In genomic region chr12:104470521-104470920, GRCh38 we compare ENCODE assay signal across 21 cellular contexts. TPM values are rescaled to one million over a fixed set of nuclear protein-coding genes. Genes with fewer than 3 reads are reported as not detected.
DNase-seq lines count a peak whose midpoint lies in the region; ATAC-seq, FAIRE-seq and TF ChIP-seq lines count a peak whose summit lies in the region.
"Had no signal": no experiment of that assay in that cellular context is flagged by ENCODE, and none has a peak within 500 bp of the region (broad histone marks: within the 10 kb centered on the region; RNA-seq: fewer than 3 reads in every experiment).

No MANE protein-coding gene starts in this region.

- H3K36me3 Mint-ChIP-seq in activated naive CD4-positive, alpha-beta T cell treated with anti-CD3 and anti-CD28 coated beads, Interleukin-2, amount 10 ng/mL, durations not matched to agents 7 days and 5 days = peaks cover 53% of the 10 kb centered on the region
- peaks cover 36% of the 10 kb centered on the region for H3K36me3 Mint-ChIP-seq in stimulated activated memory B cell treated with anti-CD40 and anti-IgM and Interleukin-4, amounts not matched to agents 10 μg/mL and 1 μg/mL and 100 μg/mL, for 72 hours

- peaks cover 88% of the 10 kb centered on the region for H3K4me1 Mint-ChIP-seq in activated naive CD4-positive, alpha-beta T cell treated with anti-CD3 and anti-CD28 coated beads, Interleukin-2, amount 10 ng/mL, durations not matched to agents 7 days and 5 days
- H3K4me1 Mint-ChIP-seq in stimulated activated memory B cell treated with anti-CD40 and anti-IgM and Interleukin-4, amounts not matched to agents 10 μg/mL and 1 μg/mL and 100 μg/mL, for 72 hours = peaks cover 84% of the 10 kb centered on the region

- H4K20me1 ChIP-seq in DND-41 (ENCODE audit: insufficient read depth, low read length) (peaks cover 14% of the 10 kb centered on the region), K562 (replicated peaks; ENCODE audit: control insufficient read depth, insufficient read depth, low read length) (no peaks in the 10 kb centered on the region)

- in situ Hi-C loops in K562 (cut with MboI) = no loop called here

- no peaks in the 10 kb centered on the region for H3K27me3 Mint-ChIP-seq in activated naive CD4-positive, alpha-beta T cell treated with anti-CD3 and anti-CD28 coated beads, Interleukin-2, amount 10 ng/mL, durations not matched to agents 7 days and 5 days
- no peaks in the 10 kb centered on the region for H3K27me3 Mint-ChIP-seq in stimulated activated memory B cell treated with anti-CD40 and anti-IgM and Interleukin-4, amounts not matched to agents 10 μg/mL and 1 μg/mL and 100 μg/mL, for 72 hours

- H3K27ac ChIP-seq in DND-41 (ENCODE audit: low read length) (peak overlapping the region; percentile 89), K562 (ENCODE audit: extremely low read depth, low read depth, low read length) (no peak overlapping the region)

- peaks cover 9% of the 10 kb centered on the region for H3K9me3 Mint-ChIP-seq in activated naive CD4-positive, alpha-beta T cell treated with anti-CD3 and anti-CD28 coated beads, Interleukin-2, amount 10 ng/mL, durations not matched to agents 7 days and 5 days
- H3K9me3 Mint-ChIP-seq in stimulated activated memory B cell treated with anti-CD40 and anti-IgM and Interleukin-4, amounts not matched to agents 10 μg/mL and 1 μg/mL and 100 μg/mL, for 72 hours = no peaks in the 10 kb centered on the region

- ATAC-seq in DND-41 (ENCODE audit: insufficient read depth, low read depth) (no peak), K562 (no peak), GM21528 (IDR thresholded peaks at IDR 0.05; ENCODE audit: low FRiP score, unreplicated experiment) (no peak)
- no peak for ATAC-seq in stimulated activated memory B cell treated with anti-CD40 and anti-IgM and Interleukin-4, amounts not matched to agents 10 μg/mL and 1 μg/mL and 100 μg/mL, for 72 hours

- H3K9me1 ChIP-seq in K562 (ENCODE audit: control insufficient read depth, insufficient read depth, low read length) = no peaks in the 10 kb centered on the region

- H3K27me3 ChIP-seq in DND-41 (ENCODE audit: insufficient read depth, low read length, poor library complexity) = no peaks in the 10 kb centered on the region
- H3K27me3 ChIP-seq in K562 (ENCODE audit: control insufficient read depth in 2 of 2, insufficient read depth in 2 of 2, low read length in 2 of 2) = no peaks in the 10 kb centered on the region
- H3K27me3 ChIP-seq: BE2C, MG63, SJCRH30 had no signal

- H3K36me3 ChIP-seq in DND-41 (ENCODE audit: insufficient read depth, low read length) = peaks cover 40% of the 10 kb centered on the region
- H3K36me3 ChIP-seq in K562 (ENCODE audit: control insufficient read depth, insufficient read depth, low read length) = peaks cover 7% of the 10 kb centered on the region
- H3K36me3 ChIP-seq: MG63, SJCRH30 had no signal

- H3K27ac Mint-ChIP-seq in activated naive CD4-positive, alpha-beta T cell treated with anti-CD3 and anti-CD28 coated beads, Interleukin-2, amount 10 ng/mL, durations not matched to agents 7 days and 5 days = peak overlapping the region; percentile 2
- peak overlapping the region; percentile 18 for H3K27ac Mint-ChIP-seq in stimulated activated memory B cell treated with anti-CD40 and anti-IgM and Interleukin-4, amounts not matched to agents 10 μg/mL and 1 μg/mL and 100 μg/mL, for 72 hours

- H3K79me2 ChIP-seq in DND-41 (ENCODE audit: insufficient read depth, low read length) (peaks cover 100% of the 10 kb centered on the region), K562 (ENCODE audit: control insufficient read depth, insufficient read depth, low read length) (peaks cover 94% of the 10 kb centered on the region)

- H3K9ac ChIP-seq in DND-41 (ENCODE audit: low read depth, low read length) = 0 out of 2 replicates have a peak overlapping the region, but pooled peaks have one; percentile 55
- no peak overlapping the region for H3K9ac ChIP-seq in K562 (ENCODE audit: insufficient read depth in 1 of 2, low read depth in 2 of 2, low read length in 2 of 2)

- no peak for DNase-seq in activated naive CD4-positive, alpha-beta T cell treated with anti-CD3 and anti-CD28 coated beads, Interleukin-2, amount 10 ng/mL, durations not matched to agents 7 days and 5 days
- DNase-seq in activated naive CD4-positive, alpha-beta T cell treated with Interleukin-2 at 50 U/mL for 16 hours = no peak
- no peak for DNase-seq in DND-41
- DNase-seq in K562 (ENCODE audit: extremely low read depth in 1 of 4, low spot score in 3 of 4) = no peak
- no peak for DNase-seq in DMS153 treated with DMSO at 0.1 percent for 48 hours (lab: John Stamatoyannopoulos, UW; ENCODE audit: unreplicated experiment)
- DNase-seq in CD1c-positive myeloid dendritic cell (ENCODE audit: extremely low spot score) = no peak
- DNase-seq: BE2C, COR-L47, EL, Karpas-422, MG63, NCI-H1048, NCI-H1436, NCI-H2029, NCI-H2171, NCI-H526, SJCRH30 had no signal

- no TSS peak for BruUV-seq in K562 (replicated peaks; lab: Mats Ljungman, UMichigan)

- H2AFZ ChIP-seq in DND-41 (ENCODE audit: low read depth, low read length) = no peak overlapping the region
- H2AFZ ChIP-seq in K562 (ENCODE audit: low read depth, low read length) = no peak overlapping the region

- CTCF ChIA-PET in activated naive CD4-positive, alpha-beta T cell treated with anti-CD3 and anti-CD28 coated beads, Interleukin-2, amount 10 ng/mL, durations not matched to agents 7 days and 5 days (lab: Charles Lee) = no interaction called here
- CTCF ChIA-PET in K562 (lab: Yijun Ruan, JAX; ENCODE audit: low intra/inter-chr PET ratio) = no interaction called here

- H3K4me3 ChIP-seq in DND-41 (ENCODE audit: low read depth in 1 of 2, low read length in 2 of 2) (peak overlapping the region in 1 of 2 experiments; percentile 5; a peak in 1 of 4 replicates), K562 (no peak overlapping the region)
- H3K4me3 ChIP-seq: MG63, SJCRH30 had no signal

- FAIRE-seq in K562 (lab: Jason Lieb, UNC) = no peak
- FAIRE-seq: GM12892, GM18507 had no signal

- H3K4me2 ChIP-seq in DND-41 (ENCODE audit: insufficient read depth, low read length) = peak overlapping the region; percentile 48
- H3K4me2 ChIP-seq in K562 (ENCODE audit: insufficient read depth, low read length) = no peak overlapping the region

- no peak for TF ChIP-seq POLR2A in K562 (conservative IDR thresholded peaks at IDR 0.05)

- intact Hi-C loops in K562 (cut with micrococcal nuclease) = no loop called here

- POLR2A ChIA-PET in K562 (lab: Yijun Ruan, JAX) = interaction anchor here (4.0 kb wide), 1 partner anchor 11 kb away, joined by 19 read pairs; no protein-coding TSS in a partner anchor

- no peak for TF ChIP-seq EP300 in K562 (IDR thresholded peaks at IDR 0.05; ENCODE audit: low read length)

- no peak for TF ChIP-seq RAD21 in K562 (CRISPR knock-in tag; conservative IDR thresholded peaks at IDR 0.05 in 1 of 2, IDR thresholded peaks at IDR 0.05 in 1 of 2)

- peaks cover 99% of the 10 kb centered on the region for H3K4me1 ChIP-seq in DND-41 (ENCODE audit: insufficient read depth, low read length)
- H3K4me1 ChIP-seq in K562 (replicated peaks in 1 of 2; ENCODE audit: control insufficient read depth in 2 of 2, insufficient read depth in 2 of 2, low read length in 2 of 2) = peaks cover 13 to 56% of the 10 kb centered on the region in 2 experiments

- no peaks in the 10 kb centered on the region for H3K9me3 ChIP-seq in DND-41 (ENCODE audit: insufficient read depth, low read length, severe bottlenecking)
- no peaks in the 10 kb centered on the region for H3K9me3 ChIP-seq in K562 (replicated peaks; ENCODE audit: control insufficient read depth, insufficient read depth, low read depth, low read length)
- H3K9me3 ChIP-seq: BE2C, MG63, SJCRH30 had no signal

- TF ChIP-seq CTCF in DND-41 (IDR thresholded peaks at IDR 0.05; ENCODE audit: borderline replicate concordance, extremely low read depth, low read length, poor library complexity, severe bottlenecking) = no peak
- no peak for TF ChIP-seq CTCF in K562 (IDR thresholded peaks at IDR 0.05 in 2 of 3, conservative IDR thresholded peaks at IDR 0.05 in 1 of 3; ENCODE audit: insufficient read depth in 2 of 3, low read depth in 1 of 3, low read length in 3 of 3)

- no peak overlapping the region for H3K4me3 Mint-ChIP-seq in activated naive CD4-positive, alpha-beta T cell treated with anti-CD3 and anti-CD28 coated beads, Interleukin-2, amount 10 ng/mL, durations not matched to agents 7 days and 5 days
- H3K4me3 Mint-ChIP-seq in stimulated activated memory B cell treated with anti-CD40 and anti-IgM and Interleukin-4, amounts not matched to agents 10 μg/mL and 1 μg/mL and 100 μg/mL, for 72 hours = no peak overlapping the region

- WGBS in K562 (ENCODE audit: insufficient coverage, low coverage, missing lambda C conversion rate) = 88% methylated on average over 1 of the region's 1 CpG

TF ChIP-seq in K562, 482 proteins besides CTCF, POLR2A, EP300 and RAD21 (continues in another document):
- TF ChIP-seq ADNP (tag; IDR thresholded peaks at IDR 0.05) (peak; percentile 60), CEBPG (CRISPR knock-in tag; IDR thresholded peaks at IDR 0.05) (no peak), CEBPG (tag; conservative IDR thresholded peaks at IDR 0.05 in 1 of 2, IDR thresholded peaks at IDR 0.05 in 1 of 2) (no peak), BCOR (IDR thresholded peaks at IDR 0.05) (peak; percentile 60; the same call in 1 of the 2 replicates), KDM1A (IDR thresholded peaks at IDR 0.05) (peak in 1 of 2 experiments; percentile 8; a peak in 1 of 4 replicates), SRSF9 (IDR thresholded peaks at IDR 0.05; ENCODE audit: borderline replicate concordance, low read depth, low read length) (no peak), RBM25 (IDR thresholded peaks at IDR 0.05; ENCODE audit: low read depth, low read length, severe bottlenecking) (peak; percentile 90), ZNF133 (CRISPR knock-in tag; IDR thresholded peaks at IDR 0.05) (no peak), SOX6 (IDR thresholded peaks at IDR 0.05) (no peak)

RNA-seq across cellular contexts. Expression of gene CHST11, which starts 13.8 kb away (rescaled TPM):
- total RNA-seq in K562 (2011; cell fraction: chromatin; rRNA removed; ENCODE audit: low replicate concordance) = 38.5 and 49.7 TPM in 2 replicates
- total RNA-seq in K562 (2011; cell fraction: nucleolus; rRNA removed) = 28.7 and 33.4 TPM in 2 replicates
- total RNA-seq in K562 (2011; cell fraction: nucleoplasm; rRNA removed) = 34.9 and 47.6 TPM in 2 replicates
- total RNA-seq in K562 (2014; rRNA removed) (34.3 and 37.2 TPM in 2 replicates), K562 (2014; rRNA removed; fragmentation: Illumina TruSeq; extraction: Trizol) (12.7 and 12.9 TPM in 2 replicates), K562 (2015; rRNA removed; fragmentation: Illumina TruSeq; extraction: Trizol) (15.5 and 15.6 TPM in 2 replicates), K562 (2021) (38.7 and 39.0 TPM in 2 replicates)
- polyA plus RNA-seq in K562 (2011; rRNA removed) (15.0 and 18.9 TPM in 2 replicates), K562 (2014; fragmentation: Illumina TruSeq; extraction: Trizol) (16.4 and 18.9 TPM in 2 replicates), K562 (2014; fragmentation: Nextera tagmentation; extraction: Ambion mirVana) (1 to 10 TPM; 2.3 to 2.9 TPM), K562 (2014; rRNA removed) (13.2 and 15.2 TPM in 2 replicates)
- polyA plus RNA-seq in K562 (2011; cell fraction: cytosol; rRNA removed) = 32.2 and 49.4 TPM in 2 replicates
- polyA plus RNA-seq in K562 (2011; cell fraction: nucleus; rRNA removed) = 13.4 and 22.2 TPM in 2 replicates
- 17.7 and 39.4 TPM in 2 replicates for polyA plus RNA-seq in K562 (2012)
- 17.8 and 21.7 TPM in 2 replicates for polyA minus RNA-seq in K562 (2011; rRNA and poly(A)+ RNA removed)
- 15.0 and 18.8 TPM in 2 replicates for polyA minus RNA-seq in K562 (2011; cell fraction: cytosol; rRNA and poly(A)+ RNA removed)
- polyA minus RNA-seq in K562 (2011; cell fraction: nucleus; rRNA and poly(A)+ RNA removed) = 16.9 and 17.0 TPM in 2 replicates
